In genomic region chr12:47896022-47896421, GRCh38 we compare ENCODE assay signal across 18 cellular contexts. TPM values are rescaled to one million over a fixed set of nuclear protein-coding genes. Genes with fewer than 3 reads are reported as not detected.
DNase-seq lines count a peak whose midpoint lies in the region; ATAC-seq, FAIRE-seq and TF ChIP-seq lines count a peak whose summit lies in the region.
"Had no signal": no experiment of that assay in that cellular context is flagged by ENCODE, and none has a peak within 500 bp of the region (broad histone marks: within the 10 kb centered on the region; RNA-seq: fewer than 3 reads in every experiment).

No MANE protein-coding gene starts in this region.

- H3K27me3 ChIP-seq in breast epithelium = no peaks in the 10 kb centered on the region
- H3K27me3 ChIP-seq in mucosa of rectum (ENCODE audit: control insufficient read depth in 2 of 2, insufficient read depth in 2 of 2, low read length in 2 of 2) = peaks cover 0 to 2% of the 10 kb centered on the region in 2 donors
- no peaks in the 10 kb centered on the region for H3K27me3 ChIP-seq in hepatocyte
- no peaks in the 10 kb centered on the region; a peak in 1 of 5 replicates for H3K27me3 ChIP-seq in HepG2 (ENCODE audit: control insufficient read depth in 1 of 2, insufficient read depth in 2 of 2, low read length in 2 of 2)

- intact Hi-C loops in breast epithelium (cut with DNase I; ENCODE audit: low total_unique reads) = no loop called here
- intact Hi-C loops in HepG2 (cut with micrococcal nuclease; ENCODE audit: unreplicated experiment) = no loop called here

- H3K27ac ChIP-seq in C4-2B (peak overlapping the region; percentile 80), breast epithelium (peak overlapping the region; percentile 63 to 77), mucosa of rectum (ENCODE audit: low read depth in 2 of 2, low read length in 2 of 2) (peak overlapping the region; percentile 78 to 81), hepatocyte (no peak overlapping the region), HepG2 (ENCODE audit: extremely low read length, insufficient read depth, low read length) (no peak overlapping the region)
- H3K27ac ChIP-seq: HL-60, psoas muscle had no signal

- no peak for TF ChIP-seq CTCF in C4-2B (conservative IDR thresholded peaks at IDR 0.05)
- no peak for TF ChIP-seq CTCF in breast epithelium (IDR thresholded peaks at IDR 0.05)
- TF ChIP-seq CTCF in hepatocyte (IDR thresholded peaks at IDR 0.05; ENCODE audit: poor library complexity) = no peak
- no peak for TF ChIP-seq CTCF in HepG2 (CRISPR knock-in tag; IDR thresholded peaks at IDR 0.05)

- no peaks in the 10 kb centered on the region for H4K20me1 ChIP-seq in hepatocyte (ENCODE audit: insufficient read depth, poor library complexity, severe bottlenecking)
- H4K20me1 ChIP-seq in HepG2 (ENCODE audit: insufficient read depth, low read length) = no peaks in the 10 kb centered on the region

- TF ChIP-seq POLR2A in breast epithelium (IDR thresholded peaks at IDR 0.05) = no peak
- TF ChIP-seq POLR2A in HepG2 (IDR thresholded peaks at IDR 0.05; ENCODE audit: insufficient read depth in 1 of 2, low read depth in 2 of 2, low read length in 2 of 2) = no peak

- no peak for ATAC-seq in HepG2
- ATAC-seq: psoas muscle had no signal

- TF ChIP-seq RAD21 in HepG2 (CRISPR knock-in tag; IDR thresholded peaks at IDR 0.05) = no peak

- TF ChIP-seq EP300 in HepG2 (IDR thresholded peaks at IDR 0.05; ENCODE audit: low read depth in 2 of 2, low read length in 2 of 2) (no peak), HepG2 (CRISPR knock-in tag; IDR thresholded peaks at IDR 0.05; ENCODE audit: borderline replicate concordance) (no peak)

- no peaks in the 10 kb centered on the region for H3K79me2 ChIP-seq in hepatocyte
- H3K79me2 ChIP-seq in HepG2 (ENCODE audit: insufficient read depth, low read length) = no peaks in the 10 kb centered on the region

- H3K4me2 ChIP-seq in hepatocyte (no peak overlapping the region), HepG2 (ENCODE audit: low read depth, low read length) (no peak overlapping the region)

- peaks cover 4 to 31% of the 10 kb centered on the region in 2 donors for H3K4me1 ChIP-seq in breast epithelium
- peaks cover 51 to 74% of the 10 kb centered on the region in 2 donors for H3K4me1 ChIP-seq in mucosa of rectum (ENCODE audit: control insufficient read depth in 2 of 2, insufficient read depth in 2 of 2, low read length in 2 of 2)
- peaks cover 13% of the 10 kb centered on the region for H3K4me1 ChIP-seq in hepatocyte (ENCODE audit: insufficient read depth)
- H3K4me1 ChIP-seq in HepG2 (ENCODE audit: insufficient read depth, low read length) = peaks cover 19% of the 10 kb centered on the region
- H3K4me1 ChIP-seq: psoas muscle had no signal

- FAIRE-seq in HepG2 (lab: Jason Lieb, UNC) = no peak

- no peak overlapping the region for H2AFZ ChIP-seq in hepatocyte
- H2AFZ ChIP-seq in HepG2 (ENCODE audit: low read length) = no peak overlapping the region

- H3K36me3 ChIP-seq in breast epithelium (no peaks in the 10 kb centered on the region), mucosa of rectum (ENCODE audit: control insufficient read depth in 2 of 2, insufficient read depth in 2 of 2, low read length in 2 of 2) (peaks cover 9 to 32% of the 10 kb centered on the region in 2 donors), hepatocyte (replicated peaks; ENCODE audit: insufficient read depth, low read depth) (no peaks in the 10 kb centered on the region), HepG2 (replicated peaks in 1 of 2; ENCODE audit: control insufficient read depth in 1 of 2, insufficient read depth in 2 of 2, low read length in 2 of 2) (no peaks in the 10 kb centered on the region)

- DNase-seq in NCI-H69 (lab: John Stamatoyannopoulos, UW) (peak; percentile 56), breast epithelium (ENCODE audit: low spot score in 2 of 2) (no peak), NCI-H2171 treated with DMSO at 0.1 percent for 48 hours (lab: John Stamatoyannopoulos, UW) (no peak), hepatocyte (ENCODE audit: low spot score) (no peak), HepG2 (ENCODE audit: low spot score) (no peak)
- DNase-seq: activated naive CD4-positive, alpha-beta T cell treated with Interleukin-2 at 50 U/mL for 16 hours; anterior cingulate cortex; CD8-positive, alpha-beta memory T cell; GDM1; NCI-H1092; NCI-H187 treated with DMSO at 0.1 percent for 48 hours; NCI-H345; psoas muscle; SHP77 had no signal

- H3K9ac ChIP-seq in mucosa of rectum (ENCODE audit: low read depth in 1 of 2, low read length in 2 of 2) (peak overlapping the region in 1 of 2 donors; percentile 27), HepG2 (ENCODE audit: insufficient read depth, low read depth, low read length) (no peak overlapping the region)

- CTCF ChIA-PET in HepG2 (lab: Yijun Ruan, JAX; ENCODE audit: low intra/inter-chr PET ratio, low total read pairs) = no interaction called here

- H3K4me3 ChIP-seq in breast epithelium (no peak overlapping the region), mucosa of rectum (ENCODE audit: low read length in 2 of 2) (no peak overlapping the region), hepatocyte (no peak overlapping the region), HepG2 (replicated peaks in 1 of 3; ENCODE audit: insufficient read depth in 1 of 3, low read depth in 2 of 3, low read length in 3 of 3) (no peak overlapping the region)
- H3K4me3 ChIP-seq: psoas muscle had no signal

- POLR2A ChIA-PET in HepG2 (lab: Yijun Ruan, JAX) = no interaction called here

- no TSS peak for BruUV-seq in HepG2 (replicated peaks; lab: Mats Ljungman, UMichigan)

- WGBS in hepatocyte (ENCODE audit: low lambda C conversion rate, missing lambda C conversion rate) = 89% methylated on average over 4 of the region's 4 CpGs
- 63% methylated on average over 4 of the region's 4 CpGs for WGBS in HepG2 (ENCODE audit: low lambda C conversion rate)

- in situ Hi-C loops in HepG2 (cut with HindIII; ENCODE audit: extremely low pct_ligation_motif_present, low pct_unique_long_range_greater_than_20kb) = no loop called here

- no peaks in the 10 kb centered on the region for H3K9me2 ChIP-seq in hepatocyte (replicated peaks; ENCODE audit: insufficient read depth)

- H3K9me3 ChIP-seq in breast epithelium = no peaks in the 10 kb centered on the region
- H3K9me3 ChIP-seq in mucosa of rectum (ENCODE audit: control insufficient read depth in 2 of 2, low read length in 2 of 2) = no peaks in the 10 kb centered on the region
- H3K9me3 ChIP-seq in hepatocyte (ENCODE audit: low read depth) = no peaks in the 10 kb centered on the region
- no peaks in the 10 kb centered on the region for H3K9me3 ChIP-seq in HepG2 (ENCODE audit: low read length)
- H3K9me3 ChIP-seq: psoas muscle had no signal

TF ChIP-seq in HepG2, 621 proteins besides CTCF, POLR2A, EP300 and RAD21:
- TF ChIP-seq CENPT (CRISPR knock-in tag; IDR thresholded peaks at IDR 0.05; ENCODE audit: low read depth) = no peak
- no peak for TF ChIP-seq ZNF841 (CRISPR knock-in tag; IDR thresholded peaks at IDR 0.05; ENCODE audit: borderline replicate concordance)
- no peak for TF ChIP-seq PHF8 (CRISPR knock-in tag; IDR thresholded peaks at IDR 0.05)
- TF ChIP-seq HES4 (CRISPR knock-in tag; IDR thresholded peaks at IDR 0.05; ENCODE audit: borderline replicate concordance) = no peak
- no peak for TF ChIP-seq SUZ12 (IDR thresholded peaks at IDR 0.05; ENCODE audit: low read depth, low read length)
- TF ChIP-seq MATR3 (CRISPR knock-in tag; IDR thresholded peaks at IDR 0.05) = no peak
- TF ChIP-seq ZNF780A (CRISPR knock-in tag; IDR thresholded peaks at IDR 0.05) = no peak
- no peak for TF ChIP-seq ZNF792 (CRISPR knock-in tag; IDR thresholded peaks at IDR 0.05)
- TF ChIP-seq CERS6 (CRISPR knock-in tag; IDR thresholded peaks at IDR 0.05) = no peak
- TF ChIP-seq ZBTB42 (CRISPR knock-in tag; IDR thresholded peaks at IDR 0.05) = no peak
- no peak for TF ChIP-seq ZFP90 (CRISPR knock-in tag; IDR thresholded peaks at IDR 0.05; ENCODE audit: borderline replicate concordance)
- no peak for TF ChIP-seq ZNF557 (CRISPR knock-in tag; IDR thresholded peaks at IDR 0.05)

RNA-seq across cellular contexts. Expression of gene VDR, which starts 8.8 kb away (rescaled TPM):
- total RNA-seq in breast epithelium (10 to 100 TPM in 2 of 3 donors, 1 to 10 TPM in 1; 1.6 to 41.7 (median 16.1) TPM), hepatocyte (2.6 and 3.2 TPM in 2 replicates), HepG2 (2016; rRNA removed; fragmentation: Illumina TruSeq; extraction: Trizol) (0.21 and 0.33 TPM in 2 replicates)
- polyA plus RNA-seq in hepatocyte (4.9 and 6.1 TPM in 2 replicates), HepG2 (2011; rRNA removed) (0.08 and 0.13 TPM in 2 replicates)
- 0.09 TPM in 1 of 2 replicates, not detected in the other for total RNA-seq in HepG2 (2016; cell fraction: cytosol; rRNA removed; fragmentation: Illumina TruSeq; extraction: Trizol; ENCODE audit: low read depth)
- total RNA-seq in HepG2 (2016; cell fraction: insoluble cytoplasmic fraction; rRNA removed; fragmentation: Illumina TruSeq; extraction: Trizol) = 0.40 and 0.52 TPM in 2 replicates
- total RNA-seq in HepG2 (2016; cell fraction: membrane; rRNA removed; fragmentation: Illumina TruSeq; extraction: Trizol) = 0.14 and 0.22 TPM in 2 replicates
- 0.16 and 0.25 TPM in 2 replicates for total RNA-seq in HepG2 (2016; cell fraction: nucleus; rRNA removed; fragmentation: Illumina TruSeq; extraction: Trizol)
- 0.04 and 0.09 TPM in 2 replicates for polyA plus RNA-seq in HepG2 (2011; cell fraction: cytosol; rRNA removed)
- polyA plus RNA-seq in HepG2 (2011; cell fraction: nucleus; rRNA removed) = 0.10 and 0.21 TPM in 2 replicates
- polyA plus RNA-seq in HepG2 (2012) = 0.08 and 0.35 TPM in 2 replicates
- not detected in 2 replicates for polyA plus RNA-seq in HepG2 (2016; cell fraction: cytosol; fragmentation: Illumina TruSeq; extraction: Trizol; ENCODE audit: low read depth)
- 0.24 and 0.36 TPM in 2 replicates for polyA plus RNA-seq in HepG2 (2016; cell fraction: insoluble cytoplasmic fraction; fragmentation: Illumina TruSeq; extraction: Trizol; ENCODE audit: low read depth)
- polyA plus RNA-seq in HepG2 (2016; cell fraction: membrane; fragmentation: Illumina TruSeq; extraction: Trizol; ENCODE audit: low read depth) = 0.03 and 0.12 TPM in 2 replicates
- 0.48 and 0.64 TPM in 2 replicates for polyA plus RNA-seq in HepG2 (2016; cell fraction: nucleus; fragmentation: Illumina TruSeq; extraction: Trizol; ENCODE audit: insufficient read depth, low read depth)
- polyA minus RNA-seq in HepG2 (2011; rRNA and poly(A)+ RNA removed; ENCODE audit: low replicate concordance) = 0.16 and 12.3 TPM in 2 replicates
- polyA minus RNA-seq in HepG2 (2011; cell fraction: cytosol; rRNA and poly(A)+ RNA removed) = not detected in 2 replicates
- 0.13 and 0.25 TPM in 2 replicates for polyA minus RNA-seq in HepG2 (2011; cell fraction: nucleus; rRNA and poly(A)+ RNA removed)
- total RNA-seq: lung microvascular endothelial cell had no signal

Comparison
In these comparisons a context has a peak if more than half of its experiments do, and no peak if none do; other contexts are left out.
1. H3K27ac ChIP-seq: peak in C4-2B (single experiment), breast epithelium (2 of 2) and mucosa of rectum (2 of 2); none in hepatocyte (single experiment) and HepG2 (single experiment).